Comparison of ENCODE assay signal across 23 cellular contexts in genomic region chr1:17503146-17503545, GRCh38. TPM values are rescaled to one million over a fixed set of nuclear protein-coding genes. Genes with fewer than 3 reads are reported as not detected.
A peak's percentile ranks its signal among the peaks of the same experiment; 100 is the strongest.
DNase-seq lines count a peak whose midpoint lies in the region; ATAC-seq and TF ChIP-seq lines count a peak whose summit lies in the region.
"Had no signal": no experiment of that assay in that cellular context is flagged by ENCODE, and none has a peak within 500 bp of the region (broad histone marks: within the 10 kb centered on the region; RNA-seq: fewer than 3 reads in every experiment).

No MANE protein-coding gene starts in this region.

- TF ChIP-seq CTCF in chondrocyte (IDR thresholded peaks at IDR 0.05) (no peak), gastroesophageal sphincter (IDR thresholded peaks at IDR 0.05) (no peak), spleen (IDR thresholded peaks at IDR 0.05 in 8 of 11, conservative IDR thresholded peaks at IDR 0.05 in 3 of 11) (no peak)

- no peak overlapping the region for H3K4me3 Mint-ChIP-seq in chondrocyte (ENCODE audit: unreplicated experiment)
- H3K4me3 Mint-ChIP-seq: activated naive CD8-positive, alpha-beta T cell treated with anti-CD3 and anti-CD28 coated beads, Interleukin-2, amount 50 U/mL, for 24 hours; activated T-cell treated with anti-CD3 and anti-CD28 coated beads, Interleukin-2, amount 50 U/mL, for 72 hours; central memory CD8-positive, alpha-beta T cell; naive thymus-derived CD8-positive, alpha-beta T cell; T-helper 2 cell treated with Interferon-gamma antibody and Interleukin-4, amounts not matched to agents 5 μg/mL and 100 μg/mL, for 36 hours had no signal

- peaks cover 10% of the 10 kb centered on the region for H3K4me1 Mint-ChIP-seq in chondrocyte (ENCODE audit: low read depth)
- H3K4me1 Mint-ChIP-seq: activated naive CD8-positive, alpha-beta T cell treated with anti-CD3 and anti-CD28 coated beads, Interleukin-2, amount 50 U/mL, for 24 hours; central memory CD8-positive, alpha-beta T cell; IgD-negative memory B cell; naive thymus-derived CD8-positive, alpha-beta T cell had no signal

- no peak for ATAC-seq in gastroesophageal sphincter
- peak; percentile 7 for ATAC-seq in sciatic nerve
- peak; percentile 8 for ATAC-seq in aorta (ENCODE audit: low FRiP score)
- no peak for ATAC-seq in GM19328 (IDR thresholded peaks at IDR 0.05; ENCODE audit: unreplicated experiment)
- ATAC-seq: naive thymus-derived CD8-positive, alpha-beta T cell; stimulated activated naive CD8-positive, alpha-beta T cell treated with anti-CD3 and anti-CD28 coated beads, Interleukin-15, Interleukin-2, amounts not matched to agents 100 U/mL and 50 U/mL, for 24 hours had no signal

- H3K27ac Mint-ChIP-seq in chondrocyte (ENCODE audit: unreplicated experiment), result peak overlapping the region; percentile 41
- H3K27ac Mint-ChIP-seq: activated naive CD8-positive, alpha-beta T cell treated with anti-CD3 and anti-CD28 coated beads, Interleukin-2, amount 50 U/mL, for 24 hours; activated T-cell treated with anti-CD3 and anti-CD28 coated beads, Interleukin-2, amount 50 U/mL, for 72 hours; IgD-negative memory B cell; naive thymus-derived CD8-positive, alpha-beta T cell; T-helper 2 cell treated with Interferon-gamma antibody and Interleukin-4, amounts not matched to agents 5 μg/mL and 100 μg/mL, for 36 hours had no signal

- H3K27me3 Mint-ChIP-seq in chondrocyte (ENCODE audit: low read depth), result peaks cover 2% of the 10 kb centered on the region

- H3K27me3 ChIP-seq in gastroesophageal sphincter (no peaks in the 10 kb centered on the region), aorta (ENCODE audit: control insufficient read depth in 1 of 2, insufficient read depth in 2 of 2, low read length in 1 of 2) (no peaks in the 10 kb centered on the region), spleen (replicated peaks in 1 of 7) (peaks cover 0 to 9% (median 0%) of the 10 kb centered on the region in 7 donors)

- H3K36me3 ChIP-seq in gastroesophageal sphincter (no peaks in the 10 kb centered on the region), aorta (ENCODE audit: control insufficient read depth in 1 of 2, insufficient read depth in 2 of 2, low read length in 1 of 2) (no peaks in the 10 kb centered on the region), spleen (no peaks in the 10 kb centered on the region)
- H3K36me3 ChIP-seq: left lung had no signal

- peaks cover 0 to 17% (median 7%) of the 10 kb centered on the region in 3 donors for H3K4me1 ChIP-seq in gastroesophageal sphincter
- H3K4me1 ChIP-seq in aorta (ENCODE audit: control insufficient read depth in 1 of 2, insufficient read depth in 2 of 2, low read length in 2 of 2), result peaks cover 0 to 2% of the 10 kb centered on the region in 2 donors
- H3K4me1 ChIP-seq in spleen, result peaks cover 0 to 10% (median 4%) of the 10 kb centered on the region in 6 donors
- H3K4me1 ChIP-seq: left lung had no signal

- no peaks in the 10 kb centered on the region for H3K36me3 Mint-ChIP-seq in chondrocyte (ENCODE audit: low read depth)
- H3K36me3 Mint-ChIP-seq: IgD-negative memory B cell; naive thymus-derived CD8-positive, alpha-beta T cell had no signal

- TF ChIP-seq POLR2A in gastroesophageal sphincter (IDR thresholded peaks at IDR 0.05) (no peak), spleen (IDR thresholded peaks at IDR 0.05) (no peak)

- 90 to 100% methylated on average over 2 to 3 of the region's 3 CpGs for WGBS in gastroesophageal sphincter (ENCODE audit: low coverage in 1 of 2), 2 donors
- 64 to 68% methylated on average over 3 of the region's 3 CpGs for WGBS in aorta, 2 donors
- 67 to 95% (median 80%) methylated on average over 3 of the region's 3 CpGs for WGBS in spleen, 5 donors

- H3K9me3 Mint-ChIP-seq in chondrocyte (ENCODE audit: low read depth), result no peaks in the 10 kb centered on the region
- H3K9me3 Mint-ChIP-seq: activated naive CD8-positive, alpha-beta T cell treated with anti-CD3 and anti-CD28 coated beads, Interleukin-2, amount 50 U/mL, for 24 hours; activated T-cell treated with anti-CD3 and anti-CD28 coated beads, Interleukin-2, amount 50 U/mL, for 72 hours; central memory CD8-positive, alpha-beta T cell; T-helper 2 cell treated with Interferon-gamma antibody and Interleukin-4, amounts not matched to agents 5 μg/mL and 100 μg/mL, for 36 hours had no signal

- H3K27ac ChIP-seq in gastroesophageal sphincter, result peak overlapping the region; percentile 20 to 73 (median 64)
- H3K27ac ChIP-seq in aorta (ENCODE audit: low read depth in 1 of 2, low read length in 2 of 2), result peak overlapping the region in 1 of 2 donors; percentile 93
- H3K27ac ChIP-seq in spleen, result no peak overlapping the region
- H3K27ac ChIP-seq: left lung had no signal

- H3K9me3 ChIP-seq in gastroesophageal sphincter (no peaks in the 10 kb centered on the region), aorta (ENCODE audit: control insufficient read depth, low read length) (no peaks in the 10 kb centered on the region), spleen (no peaks in the 10 kb centered on the region)
- H3K9me3 ChIP-seq: left lung had no signal

- TF ChIP-seq EP300 in gastroesophageal sphincter (IDR thresholded peaks at IDR 0.05), result no peak

- intact Hi-C loops in sciatic nerve (cut with DNase I), result loop anchor here (5.0 kb wide), 1 partner anchor 104 kb away; no protein-coding TSS in a partner anchor
- intact Hi-C loops in aorta (cut with DNase I), result loop anchor here in 1 of 2 donors (2.0 kb wide), 2 partner anchors 24 to 104 kb away; no protein-coding TSS in a partner anchor
- intact Hi-C loops in spleen (cut with DNase I; ENCODE audit: low total_unique reads), result no loop called here

- H3K4me3 ChIP-seq in gastroesophageal sphincter (no peak overlapping the region), aorta (ENCODE audit: low read length in 2 of 2) (no peak overlapping the region), spleen (no peak overlapping the region)
- H3K4me3 ChIP-seq: left lung, smooth muscle cell had no signal

- DNase-seq in chondrocyte (ENCODE audit: low spot score), result no peak
- DNase-seq in sciatic nerve (ENCODE audit: low spot score), result no peak
- no peak for DNase-seq in aorta
- DNase-seq in spleen, result no peak
- no peak for DNase-seq in NCI-H2081 (lab: John Stamatoyannopoulos, UW)
- DNase-seq: activated CD4-positive, alpha-beta T cell treated with anti-CD3 and anti-CD28 coated beads, Interleukin-2, amount 50 U/mL, for 48 hours; activated CD4-positive, CD25-positive, alpha-beta regulatory T cell treated with anti-CD3 and anti-CD28 coated beads, Interleukin-2, amount 50 U/mL, for 72 hours; activated naive CD4-positive, alpha-beta T cell; activated naive CD8-positive, alpha-beta T cell treated with anti-CD3 and anti-CD28 coated beads, Interleukin-2, amount 50 U/mL, for 24 hours; activated T-cell treated with anti-CD3 and anti-CD28 coated beads, Interleukin-2, amount 50 U/mL, for 72 hours; COR-L47; left lung; MV-4-11; naive thymus-derived CD8-positive, alpha-beta T cell; NCI-H146; stimulated activated CD4-positive, alpha-beta T cell treated with anti-CD3 and anti-CD28 coated beads, Interleukin-1b, Interleukin-23, amount 100 ng/mL, for 48 hours; stimulated activated naive CD8-positive, alpha-beta T cell treated with anti-CD3 and anti-CD28 coated beads, Interleukin-15, Interleukin-2, amounts not matched to agents 100 U/mL and 50 U/mL, for 24 hours had no signal

RNA-seq across cellular contexts. Expression of gene ARHGEF10L, which starts 36.4 kb away (rescaled TPM):
- total RNA-seq in chondrocyte (27.3 to 40.6 TPM (median 40.0 TPM) in 3 replicates), gastroesophageal sphincter (10 to 100 TPM; 50.9 to 97.0 (median 80.3) TPM), sciatic nerve (34.3 TPM), aorta (100 to 1,000 TPM; 143 to 190 TPM), spleen (10 to 100 TPM; 12.4 to 40.9 (median 23.6) TPM)
- polyA plus RNA-seq in aorta (100 to 1,000 TPM in 1 of 2 donors, 10 to 100 TPM in 1; 24.0 to 122 TPM), spleen (10 to 100 TPM in 2 of 3 donors, 1 to 10 TPM in 1; 10.0 to 24.2 (median 12.5) TPM)
- total RNA-seq: activated T-cell treated with anti-CD3 and anti-CD28 coated beads, Interleukin-2, amount 50 U/mL, for 72 hours had no signal
- polyA plus RNA-seq: IgD-negative memory B cell; naive thymus-derived CD8-positive, alpha-beta T cell had no signal

Comparison
In these comparisons a context has a peak if more than half of its experiments do, and no peak if none do; other contexts are left out.
1. ATAC-seq: peak in sciatic nerve (single experiment) and aorta (single experiment); none in gastroesophageal sphincter (single experiment) and GM19328 (single experiment).
2. H3K27ac ChIP-seq: peak in gastroesophageal sphincter (4 of 4); none in spleen (0 of 8).